ENCODE assay signal across 15 cellular contexts in the genomic region with DNA sequence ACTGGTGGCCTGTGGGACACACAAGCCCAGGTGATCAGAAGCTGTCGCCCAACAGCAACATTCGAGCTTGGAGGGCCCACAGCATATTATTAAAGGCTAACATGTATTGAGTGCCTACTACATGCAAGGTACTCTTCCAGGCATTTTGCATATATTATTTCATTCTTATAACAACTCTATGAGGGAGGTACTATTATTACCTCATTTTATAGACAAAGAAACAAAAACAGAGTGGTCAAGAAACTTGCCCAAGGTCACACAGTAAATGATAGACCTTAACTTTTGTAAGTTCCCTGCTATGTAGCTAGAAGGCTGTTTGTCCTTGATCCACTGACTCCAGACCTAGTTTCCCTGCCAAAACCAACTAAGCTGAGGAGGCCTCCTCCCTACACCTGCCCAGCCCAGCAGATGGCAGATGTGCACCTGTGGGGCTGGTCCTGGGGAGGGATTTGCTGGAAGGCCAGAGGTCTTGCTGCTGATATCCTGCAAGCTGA. TPM values are rescaled to one million over a fixed set of nuclear protein-coding genes. Genes with fewer than 3 reads are reported as not detected.
DNase-seq lines count a peak whose midpoint lies in the region; ATAC-seq and TF ChIP-seq lines count a peak whose summit lies in the region.
"Had no signal": no experiment of that assay in that cellular context is flagged by ENCODE, and none has a peak within 500 bp of the region (broad histone marks: within the 10 kb centered on the region; RNA-seq: fewer than 3 reads in every experiment).

No MANE protein-coding gene starts in this region.

- H3K36me3 ChIP-seq in A673 (ENCODE audit: insufficient read depth, low read length, poor library complexity, severe bottlenecking) = peaks cover 95% of the 10 kb centered on the region

- no peak overlapping the region for H3K4me3 Mint-ChIP-seq in activated CD8-positive, alpha-beta T cell treated with anti-CD3 and anti-CD28 coated beads for 36 hours
- H3K4me3 Mint-ChIP-seq: B cell had no signal

- peak overlapping the region; percentile 65 for H3K27ac Mint-ChIP-seq in activated CD8-positive, alpha-beta T cell treated with anti-CD3 and anti-CD28 coated beads for 36 hours
- H3K27ac Mint-ChIP-seq: B cell had no signal

- TF ChIP-seq CTCF in A673 (conservative IDR thresholded peaks at IDR 0.05; ENCODE audit: low read depth, low read length) = no peak
- peak; percentile 21 for TF ChIP-seq CTCF in GM13977 (IDR thresholded peaks at IDR 0.05; ENCODE audit: extremely low read depth, insufficient read depth, missing control alignments)
- TF ChIP-seq CTCF in activated CD8-positive, alpha-beta T cell treated with anti-CD3 and anti-CD28 coated beads for 36 hours (IDR thresholded peaks at IDR 0.05) = no peak

- H3K4me1 ChIP-seq in A673 (ENCODE audit: insufficient read depth, low read length, poor library complexity, severe bottlenecking) = no peaks in the 10 kb centered on the region

- no peak overlapping the region for H3K4me3 ChIP-seq in A673 (ENCODE audit: low read depth, low read length, poor library complexity, severe bottlenecking)
- H3K4me3 ChIP-seq: heart left ventricle had no signal

- no TSS peak for BruUV-seq in A673 (replicated peaks; lab: Mats Ljungman, UMichigan)

- intact Hi-C loops in A673 (cut with micrococcal nuclease; ENCODE audit: unreplicated experiment) (loop anchor here (10.0 kb wide), 1 partner anchor 162 kb away; a partner anchor contains a TSS), left colon (cut with DNase I, micrococcal nuclease) (no loop called here)
- intact Hi-C loops in activated CD8-positive, alpha-beta T cell treated with anti-CD3 and anti-CD28 coated beads for 36 hours (cut with micrococcal nuclease) = no loop called here

- peaks cover 23% of the 10 kb centered on the region for H3K4me1 Mint-ChIP-seq in activated CD8-positive, alpha-beta T cell treated with anti-CD3 and anti-CD28 coated beads for 36 hours (ENCODE audit: low read depth)
- H3K4me1 Mint-ChIP-seq: B cell had no signal

- DNase-seq in A673 (ENCODE audit: low spot score) = no peak
- DNase-seq in GM13977 (ENCODE audit: low spot score) = no peak
- peak; percentile 10 for DNase-seq in activated CD8-positive, alpha-beta T cell treated with anti-CD3 and anti-CD28 coated beads for 36 hours
- DNase-seq in left colon = peak; percentile 55 to 59
- DNase-seq in HuH-7 (ENCODE audit: low spot score) = no peak
- no peak for DNase-seq in foreskin melanocyte
- DNase-seq: heart left ventricle; mesendoderm; NCI-H510A; SIG-M5; stimulated activated CD4-positive, alpha-beta T cell treated with anti-CD3 and anti-CD28 coated beads, Interleukin-4, amount 100 ng/mL, for 4 hours had no signal

- in situ Hi-C loops in GM13977 (cut with MboI; ENCODE audit: low pct_unique_long_range_greater_than_20kb, low sequenced_read_pairs, unreplicated experiment) = no loop called here

- peaks cover 59% of the 10 kb centered on the region for H3K36me3 Mint-ChIP-seq in activated CD8-positive, alpha-beta T cell treated with anti-CD3 and anti-CD28 coated beads for 36 hours (ENCODE audit: low read depth)

- no peaks in the 10 kb centered on the region for H3K9me3 ChIP-seq in A673 (ENCODE audit: low read depth, low read length, poor library complexity, severe bottlenecking)
- H3K9me3 ChIP-seq: heart left ventricle had no signal

- CTCF ChIA-PET in A673 (lab: Charles Lee) = interaction anchor here (0.6 kb wide), 1 partner anchor 177 kb away, joined by 6 read pairs; no protein-coding TSS in a partner anchor
- CTCF ChIA-PET in activated CD8-positive, alpha-beta T cell treated with anti-CD3 and anti-CD28 coated beads for 36 hours (lab: Charles Lee) = interaction anchor here (1.4 to 1.5 kb wide), 2 partner anchors 48 to 198 kb away, joined by 4 to 5 read pairs; no protein-coding TSS in a partner anchor

- H3K9me3 Mint-ChIP-seq in activated CD8-positive, alpha-beta T cell treated with anti-CD3 and anti-CD28 coated beads for 36 hours = no peaks in the 10 kb centered on the region

- H3K27me3 Mint-ChIP-seq in activated CD8-positive, alpha-beta T cell treated with anti-CD3 and anti-CD28 coated beads for 36 hours = no peaks in the 10 kb centered on the region
- H3K27me3 Mint-ChIP-seq: B cell, progenitor cell of endocrine pancreas had no signal

- H3K27me3 ChIP-seq in A673 (replicated peaks; ENCODE audit: insufficient read depth, low read depth, low read length, poor library complexity) = no peaks in the 10 kb centered on the region
- H3K27me3 ChIP-seq: heart left ventricle had no signal

- no peak for ATAC-seq in activated CD8-positive, alpha-beta T cell treated with anti-CD3 and anti-CD28 coated beads for 36 hours
- ATAC-seq in left colon (peak; percentile 91), HG03139 (IDR thresholded peaks at IDR 0.05; ENCODE audit: unreplicated experiment) (no peak), GM19463 (IDR thresholded peaks at IDR 0.05; ENCODE audit: unreplicated experiment) (no peak)

- H3K27ac ChIP-seq in A673 (ENCODE audit: low read depth, low read length, poor library complexity, severe bottlenecking) = peak overlapping the region; percentile 16
- H3K27ac ChIP-seq: heart left ventricle had no signal

- POLR2A ChIA-PET in A673 (lab: Charles Lee; ENCODE audit: low non-redundant PET) = no interaction called here
- POLR2A ChIA-PET in activated CD8-positive, alpha-beta T cell treated with anti-CD3 and anti-CD28 coated beads for 36 hours (lab: Charles Lee) = interaction anchor here (0.6 to 1.4 kb wide), 3 partner anchors 9 to 361 kb away, joined by 3 to 4 read pairs (median 4); no protein-coding TSS in a partner anchor

RNA-seq across cellular contexts. Expression of a gene that starts 35.7 kb away (rescaled TPM):
- total RNA-seq in A673 (2021) (71.8 and 77.9 TPM in 2 replicates), left colon (10 to 100 TPM; 39.3 to 40.7 TPM)
- 10 to 100 TPM; 37.8 to 39.8 TPM for total RNA-seq in activated CD8-positive, alpha-beta T cell treated with anti-CD3 and anti-CD28 coated beads for 36 hours

RNA-seq across cellular contexts. Expression of a gene that starts 40.2 kb away (rescaled TPM):
- 1.2 TPM in 2 replicates for total RNA-seq in A673 (2021)
- not detected for total RNA-seq in activated CD8-positive, alpha-beta T cell treated with anti-CD3 and anti-CD28 coated beads for 36 hours
- under 1 TPM in 1 of 2 donors, not detected in 1; 0.08 TPM for total RNA-seq in left colon
- total RNA-seq: B cell had no signal

Comparison
In these comparisons a context has a peak if more than half of its experiments do, and no peak if none do; other contexts are left out.
1. DNase-seq: peak in activated CD8-positive, alpha-beta T cell treated with anti-CD3 and anti-CD28 coated beads for 36 hours (single experiment) and left colon (2 of 2); none in A673 (single experiment), GM13977 (single experiment), HuH-7 (single experiment) and foreskin melanocyte (single experiment).